8 cellular contexts compared by ENCODE assay signal in genomic region chr17:68462381-68463210, GRCh38. TPM values are rescaled to one million over a fixed set of nuclear protein-coding genes. Genes with fewer than 3 reads are reported as not detected.
DNase-seq lines count a peak whose midpoint lies in the region; ATAC-seq and TF ChIP-seq lines count a peak whose summit lies in the region.

No MANE protein-coding gene starts in this region.

- 38% methylated on average over 15 of the region's 15 CpGs for WGBS in SK-N-SH (ENCODE audit: low lambda C conversion rate)

- no peak overlapping the region for H3K9ac ChIP-seq in SK-N-SH

- H3K36me3 ChIP-seq in HAP-1 (replicated peaks) (no peaks in the 10 kb centered on the region), SK-N-SH (replicated peaks in 1 of 2; ENCODE audit: control insufficient read depth in 1 of 2, insufficient read depth in 2 of 2, low read length in 1 of 2) (no peaks in the 10 kb centered on the region), cardiac muscle cell (no peaks in the 10 kb centered on the region)

- H3K27ac ChIP-seq in SK-N-SH (ENCODE audit: low read depth in 2 of 2, low read length in 1 of 2) (no peak overlapping the region), cardiac muscle cell (peak overlapping the region; percentile 40)

- H3K27me3 ChIP-seq in HAP-1 (ENCODE audit: low read depth) (no peaks in the 10 kb centered on the region), SK-N-SH (ENCODE audit: insufficient read depth) (no peaks in the 10 kb centered on the region; the same call in 1 of the 2 replicates), cardiac muscle cell (no peaks in the 10 kb centered on the region)

- 0 out of 2 replicates have a peak overlapping the region, but pooled peaks have one; percentile 26 for H3K4me2 ChIP-seq in SK-N-SH

- in situ Hi-C loops in HAP-1 (cut with MboI; ENCODE audit: low sequenced_read_pairs), result no loop called here

- peak; percentile 97 for TF ChIP-seq RAD21 in SK-N-SH (IDR thresholded peaks at IDR 0.05; ENCODE audit: low read length)

- H3K27me3 Mint-ChIP-seq in activated naive CD8-positive, alpha-beta T cell treated with anti-CD3 and anti-CD28 coated beads for 36 hours, result peaks cover 4% of the 10 kb centered on the region

- no peak overlapping the region for H3K4me3 Mint-ChIP-seq in activated naive CD8-positive, alpha-beta T cell treated with anti-CD3 and anti-CD28 coated beads for 36 hours

- peaks cover 49% of the 10 kb centered on the region for H3K4me1 Mint-ChIP-seq in activated naive CD8-positive, alpha-beta T cell treated with anti-CD3 and anti-CD28 coated beads for 36 hours

- H3F3A ChIP-seq in SK-N-SH (replicated peaks; ENCODE audit: insufficient read depth), result peaks cover 4% of the 10 kb centered on the region

- no peaks in the 10 kb centered on the region for H4K20me1 ChIP-seq in SK-N-SH (ENCODE audit: insufficient read depth)

- TF ChIP-seq EP300 in SK-N-SH (IDR thresholded peaks at IDR 0.05; ENCODE audit: borderline replicate concordance in 1 of 2, low read depth in 1 of 2, low read length in 1 of 2), result no peak

- H3K4me3 ChIP-seq in HAP-1, result no peak overlapping the region
- no peak overlapping the region for H3K4me3 ChIP-seq in SK-N-SH (ENCODE audit: low read depth in 2 of 2, low read length in 1 of 2)
- H3K4me3 ChIP-seq in cardiac muscle cell, result no peak overlapping the region

- no peaks in the 10 kb centered on the region for H3K9me3 ChIP-seq in HAP-1
- no peaks in the 10 kb centered on the region for H3K9me3 ChIP-seq in SK-N-SH
- H3K9me3 ChIP-seq in cardiac muscle cell (ENCODE audit: low read depth), result no peaks in the 10 kb centered on the region

- H2AFZ ChIP-seq in SK-N-SH (ENCODE audit: low read depth), result peak overlapping the region; percentile 14; the same call in 1 of the 2 replicates

- POLR2A ChIA-PET in SK-N-SH (lab: Yijun Ruan, JAX), result no interaction called here

- H3K9me2 ChIP-seq in SK-N-SH, result no peaks in the 10 kb centered on the region

- H3K9me3 Mint-ChIP-seq in activated naive CD8-positive, alpha-beta T cell treated with anti-CD3 and anti-CD28 coated beads for 36 hours, result no peaks in the 10 kb centered on the region

- H3K79me2 ChIP-seq in SK-N-SH (ENCODE audit: insufficient read depth), result no peaks in the 10 kb centered on the region

- CTCF ChIA-PET in SK-N-SH (lab: Yijun Ruan, JAX), result interaction anchor here (0.5 to 8.0 kb wide), 38 partner anchors 8 to 571 kb away, joined by 3 to 63 read pairs (median 3); partner anchors contain the start of gene AMZ2

- no peak for ATAC-seq in HG03457 (IDR thresholded peaks at IDR 0.05; ENCODE audit: unreplicated experiment)

- peak; percentile 87 for TF ChIP-seq CTCF in SK-N-SH (IDR thresholded peaks at IDR 0.05)
- peak; percentile 55 for TF ChIP-seq CTCF in cardiac muscle cell (IDR thresholded peaks at IDR 0.05; ENCODE audit: low read depth, low read length)

- H3K4me1 ChIP-seq in HAP-1, result peaks cover 35% of the 10 kb centered on the region
- H3K4me1 ChIP-seq in SK-N-SH (ENCODE audit: control insufficient read depth in 1 of 2, insufficient read depth in 2 of 2, low read depth in 1 of 2, low read length in 1 of 2), result peaks cover 0 to 18% of the 10 kb centered on the region in 2 experiments; a peak in 2 of 4 replicates
- H3K4me1 ChIP-seq in cardiac muscle cell (ENCODE audit: low read depth), result peaks cover 33% of the 10 kb centered on the region

- DNase-seq in GDM1 (lab: John Stamatoyannopoulos, UW), result peak; percentile 74
- peak; percentile 79 to 84 for DNase-seq in HAP-1 (ENCODE audit: low spot score in 2 of 2)
- peak; percentile 79 for DNase-seq in NCI-H1092 treated with DMSO at 0.1 percent for 48 hours (lab: John Stamatoyannopoulos, UW)
- peak; percentile 83 for DNase-seq in SK-N-SH
- peak; percentile 65 for DNase-seq in activated naive CD8-positive, alpha-beta T cell treated with anti-CD3 and anti-CD28 coated beads for 36 hours
- peak; percentile 86 to 93 for DNase-seq in cardiac muscle cell (ENCODE audit: low read depth in 1 of 2, low spot score in 1 of 2)
- DNase-seq in retina, result peak; percentile 80

- peak overlapping the region; percentile 92 for H3K27ac Mint-ChIP-seq in activated naive CD8-positive, alpha-beta T cell treated with anti-CD3 and anti-CD28 coated beads for 36 hours

- H3K36me3 Mint-ChIP-seq in activated naive CD8-positive, alpha-beta T cell treated with anti-CD3 and anti-CD28 coated beads for 36 hours, result no peaks in the 10 kb centered on the region

TF ChIP-seq in SK-N-SH, 30 proteins besides CTCF, POLR2A, EP300 and RAD21:
- no peak for TF ChIP-seq GATA2 (CRISPR knock-in tag; IDR thresholded peaks at IDR 0.05)
- TF ChIP-seq RCOR1 (IDR thresholded peaks at IDR 0.05; ENCODE audit: low read length), result no peak
- TF ChIP-seq ELF1 (IDR thresholded peaks at IDR 0.05), result no peak
- no peak for TF ChIP-seq TEAD4 (IDR thresholded peaks at IDR 0.05; ENCODE audit: borderline replicate concordance, insufficient read depth)
- TF ChIP-seq NRF1 (IDR thresholded peaks at IDR 0.05; ENCODE audit: low read depth, low read length), result 0 out of 2 replicates have a peak, but pooled peaks have one; percentile 10
- no peak for TF ChIP-seq YY1 (IDR thresholded peaks at IDR 0.05; ENCODE audit: low read depth)
- no peak for TF ChIP-seq FOXM1 (IDR thresholded peaks at IDR 0.05; ENCODE audit: low read depth)
- TF ChIP-seq USF1 (IDR thresholded peaks at IDR 0.05; ENCODE audit: borderline replicate concordance, low read depth), result no peak
- TF ChIP-seq ZBTB33 (IDR thresholded peaks at IDR 0.05; ENCODE audit: borderline replicate concordance, low read depth), result no peak
- peak; percentile 87 for TF ChIP-seq SMC3 (IDR thresholded peaks at IDR 0.05; ENCODE audit: low read depth, low read length)
- TF ChIP-seq JUND (IDR thresholded peaks at IDR 0.05), result no peak
- TF ChIP-seq EZH2phosphoT487 (IDR thresholded peaks at IDR 0.05; ENCODE audit: borderline replicate concordance, low read depth), result no peak
- TF ChIP-seq PBX3 (IDR thresholded peaks at IDR 0.05), result no peak
- no peak for TF ChIP-seq POLR2AphosphoS5 (IDR thresholded peaks at IDR 0.05; ENCODE audit: low read depth, low read length)

RNA-seq across cellular contexts. Expression of gene WIPI1, which starts 5.3 kb away (rescaled TPM):
- 52.7 and 65.2 TPM in 2 replicates for polyA plus RNA-seq in SK-N-SH (2012; rRNA removed)
- 49.1 and 55.1 TPM in 2 replicates for polyA plus RNA-seq in SK-N-SH (2012; cell fraction: cytosol; rRNA removed)
- polyA plus RNA-seq in SK-N-SH (2012; cell fraction: nucleus; rRNA removed), result 35.4 and 62.8 TPM in 2 replicates
- total RNA-seq in activated naive CD8-positive, alpha-beta T cell treated with anti-CD3 and anti-CD28 coated beads for 36 hours, result 1 to 10 TPM; 8.7 to 8.9 TPM
- total RNA-seq in cardiac muscle cell, result 39.8 and 76.7 TPM in 2 replicates
- 57.5 and 72.5 TPM in 2 replicates for polyA plus RNA-seq in cardiac muscle cell

RNA-seq across cellular contexts. Expression of gene PRKAR1A, which starts 49.6 kb away (rescaled TPM):
- polyA plus RNA-seq in SK-N-SH (2012; rRNA removed) (195 and 224 TPM in 2 replicates), cardiac muscle cell (301 and 323 TPM in 2 replicates)
- 189 and 197 TPM in 2 replicates for polyA plus RNA-seq in SK-N-SH (2012; cell fraction: cytosol; rRNA removed)
- 116 and 207 TPM in 2 replicates for polyA plus RNA-seq in SK-N-SH (2012; cell fraction: nucleus; rRNA removed)
- total RNA-seq in activated naive CD8-positive, alpha-beta T cell treated with anti-CD3 and anti-CD28 coated beads for 36 hours, result 100 to 1,000 TPM; 152 to 156 TPM
- 458 and 473 TPM in 2 replicates for total RNA-seq in cardiac muscle cell
